1 cellular context compared by ENCODE assay signal in genomic region chr12:104064031-104064841, GRCh38.
TF ChIP-seq lines count a peak whose summit lies in the region.

Gene HCFC2 (plus strand): TSS chr12:104064531. CDS start chr12:104064561, 30 bp downstream.

TF ChIP-seq in SK-N-SH treated with all-trans-retinoic acid at 6 μM for 48 hours, 23 proteins besides CTCF, POLR2A, EP300 and RAD21 (continued from another document):
- TF ChIP-seq POU6F1 (CRISPR knock-in tag; IDR thresholded peaks at IDR 0.05; ENCODE audit: borderline replicate concordance, low read depth) (no peak), BACH2 (CRISPR knock-in tag; IDR thresholded peaks at IDR 0.05; ENCODE audit: borderline replicate concordance) (no peak)
